Comparison of ENCODE assay signal across 9 cellular contexts in genomic region chr12:51393676-51394545, GRCh38. TPM values are rescaled to one million over a fixed set of nuclear protein-coding genes. Genes with fewer than 3 reads are reported as not detected.
DNase-seq lines count a peak whose midpoint lies in the region; ATAC-seq, FAIRE-seq and TF ChIP-seq lines count a peak whose summit lies in the region.
"Had no signal": no experiment of that assay in that cellular context is flagged by ENCODE, and none has a peak within 500 bp of the region (broad histone marks: within the 10 kb centered on the region; RNA-seq: fewer than 3 reads in every experiment).

No MANE protein-coding gene starts in this region.

- no peaks in the 10 kb centered on the region for H3K79me2 ChIP-seq in astrocyte (ENCODE audit: insufficient read depth, low read length)

- peak; percentile 55 to 75 for ATAC-seq in natural killer cell treated with Interleukin-12 subunit alpha and Interleukin-12 subunit beta and Interleukin-15 and Interleukin-18, amount 100 ng/mL, for 72 hours
- ATAC-seq in HG02852 (IDR thresholded peaks at IDR 0.05; ENCODE audit: unreplicated experiment) (no peak), HG02884 (IDR thresholded peaks at IDR 0.05; ENCODE audit: unreplicated experiment) (no peak)

- no peaks in the 10 kb centered on the region for H3K36me3 Mint-ChIP-seq in astrocyte (ENCODE audit: low read depth, unreplicated experiment)
- H3K36me3 Mint-ChIP-seq in natural killer cell treated with Interleukin-12 subunit alpha and Interleukin-12 subunit beta and Interleukin-15 and Interleukin-18, amount 100 ng/mL, for 72 hours = no peaks in the 10 kb centered on the region

- H2AFZ ChIP-seq in astrocyte (ENCODE audit: low read depth, low read length) = peak overlapping the region; percentile 36

- peak overlapping the region; percentile 52 for H3K27ac ChIP-seq in astrocyte (ENCODE audit: low read depth, low read length)

- no peaks in the 10 kb centered on the region for H3K27me3 ChIP-seq in astrocyte (ENCODE audit: insufficient read depth, low read length)

- H3K9me3 Mint-ChIP-seq in astrocyte (ENCODE audit: unreplicated experiment) = no peaks in the 10 kb centered on the region
- no peaks in the 10 kb centered on the region for H3K9me3 Mint-ChIP-seq in natural killer cell treated with Interleukin-12 subunit alpha and Interleukin-12 subunit beta and Interleukin-15 and Interleukin-18, amount 100 ng/mL, for 72 hours

- no peak for TF ChIP-seq CTCF in astrocyte (IDR thresholded peaks at IDR 0.05; ENCODE audit: insufficient read depth, low read depth, low read length)

- peak; percentile 56 for FAIRE-seq in astrocyte (lab: Jason Lieb, UNC)
- FAIRE-seq: islet of Langerhans had no signal

- DNase-seq in EH (ENCODE audit: low read depth) = peak; percentile 99
- DNase-seq in SW480 (ENCODE audit: low spot score) = peak; percentile 36
- peak; percentile 93 for DNase-seq in astrocyte (ENCODE audit: low read depth)
- peak; percentile 72 for DNase-seq in natural killer cell treated with Interleukin-12 subunit alpha and Interleukin-12 subunit beta and Interleukin-15 and Interleukin-18, amount 100 ng/mL, for 72 hours (ENCODE audit: low spot score)
- no peak for DNase-seq in NCI-H2081 treated with DMSO at 0.1 percent for 48 hours (lab: John Stamatoyannopoulos, UW)
- DNase-seq in inferior parietal cortex (ENCODE audit: extremely low spot score) = no peak

- H3K4me1 ChIP-seq in astrocyte (ENCODE audit: insufficient read depth, low read length) = peaks cover 37% of the 10 kb centered on the region

- no peaks in the 10 kb centered on the region for H3K36me3 ChIP-seq in astrocyte (ENCODE audit: insufficient read depth, low read length)

- no peaks in the 10 kb centered on the region for H3K27me3 Mint-ChIP-seq in astrocyte (ENCODE audit: low read depth, unreplicated experiment)
- H3K27me3 Mint-ChIP-seq in natural killer cell treated with Interleukin-12 subunit alpha and Interleukin-12 subunit beta and Interleukin-15 and Interleukin-18, amount 100 ng/mL, for 72 hours = no peaks in the 10 kb centered on the region

- H3K9me3 ChIP-seq in astrocyte (ENCODE audit: insufficient read depth, low read depth, low read length) = no peaks in the 10 kb centered on the region

- H3K4me3 ChIP-seq in astrocyte (ENCODE audit: insufficient read depth, low read depth, low read length) = no peak overlapping the region

- peak overlapping the region; percentile 51 for H3K9ac ChIP-seq in astrocyte (ENCODE audit: low read length)

- peak overlapping the region; percentile 75 for H3K27ac Mint-ChIP-seq in astrocyte (ENCODE audit: unreplicated experiment)
- H3K27ac Mint-ChIP-seq in natural killer cell treated with Interleukin-12 subunit alpha and Interleukin-12 subunit beta and Interleukin-15 and Interleukin-18, amount 100 ng/mL, for 72 hours = peak overlapping the region; percentile 88 to 95

- peak overlapping the region; percentile 28 for H3K4me3 Mint-ChIP-seq in astrocyte (ENCODE audit: unreplicated experiment)
- H3K4me3 Mint-ChIP-seq in natural killer cell treated with Interleukin-12 subunit alpha and Interleukin-12 subunit beta and Interleukin-15 and Interleukin-18, amount 100 ng/mL, for 72 hours = peak overlapping the region; percentile 88

- H4K20me1 ChIP-seq in astrocyte (ENCODE audit: insufficient read depth, low read length) = no peaks in the 10 kb centered on the region

- peaks cover 27% of the 10 kb centered on the region for H3K4me1 Mint-ChIP-seq in astrocyte (ENCODE audit: low read depth, unreplicated experiment)
- H3K4me1 Mint-ChIP-seq in natural killer cell treated with Interleukin-12 subunit alpha and Interleukin-12 subunit beta and Interleukin-15 and Interleukin-18, amount 100 ng/mL, for 72 hours (ENCODE audit: low read depth in 2 of 2) = peaks cover 61 to 63% of the 10 kb centered on the region in 2 donors

- H3K4me2 ChIP-seq in astrocyte (ENCODE audit: low read length) = peak overlapping the region; percentile 59

RNA-seq across cellular contexts. Expression of gene GALNT6, which starts 2.7 kb away (rescaled TPM):
- total RNA-seq in astrocyte = 9.9 and 13.8 TPM in 2 replicates
- total RNA-seq in natural killer cell treated with Interleukin-12 subunit alpha and Interleukin-12 subunit beta and Interleukin-15 and Interleukin-18, amount 100 ng/mL, for 72 hours = 10 to 100 TPM; 13.2 to 23.5 TPM

RNA-seq across cellular contexts. Expression of gene SLC4A8, which starts 30.7 kb away (rescaled TPM):
- 5.1 and 5.5 TPM in 2 replicates for total RNA-seq in astrocyte
- total RNA-seq in natural killer cell treated with Interleukin-12 subunit alpha and Interleukin-12 subunit beta and Interleukin-15 and Interleukin-18, amount 100 ng/mL, for 72 hours = 1 to 10 TPM; 4.3 to 6.3 TPM

RNA-seq across cellular contexts. Expression of gene CELA1, which starts 47.4 kb away (rescaled TPM):
- not detected in 2 replicates for total RNA-seq in astrocyte
- under 1 TPM in 1 of 2 donors, not detected in 1; 0.31 TPM for total RNA-seq in natural killer cell treated with Interleukin-12 subunit alpha and Interleukin-12 subunit beta and Interleukin-15 and Interleukin-18, amount 100 ng/mL, for 72 hours

Comparison
In these comparisons a context has a peak if more than half of its experiments do, and no peak if none do; other contexts are left out.
1. DNase-seq: peak in EH (single experiment), SW480 (single experiment), astrocyte (single experiment) and natural killer cell treated with Interleukin-12 subunit alpha and Interleukin-12 subunit beta and Interleukin-15 and Interleukin-18, amount 100 ng/mL, for 72 hours (single experiment); none in NCI-H2081 treated with DMSO at 0.1 percent for 48 hours (single experiment) and inferior parietal cortex (single experiment).
2. ATAC-seq: peak in natural killer cell treated with Interleukin-12 subunit alpha and Interleukin-12 subunit beta and Interleukin-15 and Interleukin-18, amount 100 ng/mL, for 72 hours (2 of 2); none in HG02852 (single experiment) and HG02884 (single experiment).